In genomic region chr19:45340232-45340898, GRCh38 we compare ENCODE assay signal across 8 cellular contexts. TPM values are rescaled to one million over a fixed set of nuclear protein-coding genes. Genes with fewer than 3 reads are reported as not detected.
DNase-seq lines count a peak whose midpoint lies in the region; ATAC-seq, FAIRE-seq and TF ChIP-seq lines count a peak whose summit lies in the region.

Gene KLC3 (plus strand): TSS chr19:45340750. CDS start chr19:45345542, 4,792 bp downstream.

- peak; percentile 69 for ATAC-seq in GM23338
- peak; percentile 56 for ATAC-seq in RWPE2 (ENCODE audit: low read depth)
- no peak for ATAC-seq in GM21786 (IDR thresholded peaks at IDR 0.05; ENCODE audit: unreplicated experiment)

- H2BK5ac ChIP-seq in mesendoderm (ENCODE audit: low read length): no peak within 1 kb of the TSS

- no peak within 1 kb of the TSS for H2BK15ac ChIP-seq in mesendoderm (replicated peaks; ENCODE audit: low read depth)

- H3K9ac ChIP-seq in mesendoderm (ENCODE audit: low read length): peak within 1 kb of the TSS; percentile 54

- H3K36me3 Mint-ChIP-seq in GM23338 (ENCODE audit: low read depth) (peaks cover 3% of the 10 kb centered on the region; the same call in 1 of the 3 replicates), MCF 10A (ENCODE audit: insufficient read depth, unreplicated experiment) (no peaks in the 10 kb centered on the region)

- H3K27ac ChIP-seq in GM23338 (ENCODE audit: low read depth) (no peak within 1 kb of the TSS), RWPE2 (ENCODE audit: poor library complexity, severe bottlenecking) (peak within 1 kb of the TSS; percentile 20), mesendoderm (ENCODE audit: low read depth, low read length) (no peak within 1 kb of the TSS), SJCRH30 (no peak within 1 kb of the TSS)

- H3K4me1 Mint-ChIP-seq in GM23338 (peaks cover 2% of the 10 kb centered on the region; the same call in 1 of the 3 replicates), MCF 10A (ENCODE audit: insufficient read depth, unreplicated experiment) (peaks cover 5% of the 10 kb centered on the region)

- no peaks in the 10 kb centered on the region for H4K20me1 ChIP-seq in GM23338 (replicated peaks; ENCODE audit: insufficient read depth)

- DNase-seq in GM23338 (ENCODE audit: low spot score): peak; percentile 67
- no peak for DNase-seq in RWPE2 (ENCODE audit: low spot score)
- DNase-seq in MCF 10A (ENCODE audit: unreplicated experiment): peak; percentile 47
- peak; percentile 43 for DNase-seq in mesendoderm
- DNase-seq in urothelium cell line (ENCODE audit: low spot score): peak; percentile 81
- no peak for DNase-seq in occipital lobe (lab: John Stamatoyannopoulos, UW)
- no peak for DNase-seq in SJCRH30

- H3K79me2 ChIP-seq in GM23338 (replicated peaks; ENCODE audit: insufficient read depth) (no peaks in the 10 kb centered on the region), mesendoderm (ENCODE audit: control insufficient read depth, insufficient read depth, low read length) (no peaks in the 10 kb centered on the region)

- no CpG with 5 or more reads among the region's 50 CpGs for WGBS in mesendoderm (ENCODE audit: extremely low coverage, insufficient coverage, low lambda C conversion rate)

- no peak for TF ChIP-seq CTCF in GM23338 (conservative IDR thresholded peaks at IDR 0.05; ENCODE audit: low read depth in 2 of 2)
- TF ChIP-seq CTCF in RWPE2 (IDR thresholded peaks at IDR 0.05; ENCODE audit: poor library complexity, severe bottlenecking): no peak
- no peak for TF ChIP-seq CTCF in MCF 10A (IDR thresholded peaks at IDR 0.05; ENCODE audit: unreplicated experiment)

- H3K27me3 Mint-ChIP-seq in GM23338 (ENCODE audit: insufficient read depth, low read depth, poor library complexity) (peaks cover 13% of the 10 kb centered on the region), MCF 10A (ENCODE audit: insufficient read depth, unreplicated experiment) (no peaks in the 10 kb centered on the region)

- FAIRE-seq in urothelium cell line (lab: Jason Lieb, UNC): no peak

- peak within 1 kb of the TSS; percentile 97 for H2AFZ ChIP-seq in GM23338

- H3K9me2 ChIP-seq in GM23338 (ENCODE audit: insufficient read depth): no peaks in the 10 kb centered on the region

- H3K4me3 Mint-ChIP-seq in GM23338 (peak within 1 kb of the TSS; percentile 69), MCF 10A (ENCODE audit: unreplicated experiment) (no peak within 1 kb of the TSS)

- H3K56ac ChIP-seq in mesendoderm (ENCODE audit: low read length): peak within 1 kb of the TSS; percentile 56

- BruUV-seq in MCF 10A (replicated peaks; lab: Mats Ljungman, UMichigan): no TSS peak

- H4K8ac ChIP-seq in mesendoderm (ENCODE audit: low read depth, low read length): no peak within 1 kb of the TSS

- no peak within 1 kb of the TSS for H3K23ac ChIP-seq in mesendoderm (ENCODE audit: low read length)

- H3K9me3 ChIP-seq in RWPE2 (ENCODE audit: severe bottlenecking) (no peaks in the 10 kb centered on the region), SJCRH30 (replicated peaks) (no peaks in the 10 kb centered on the region)

- H3K27ac Mint-ChIP-seq in GM23338 (no peak within 1 kb of the TSS), MCF 10A (ENCODE audit: low read depth, unreplicated experiment) (no peak within 1 kb of the TSS)

- H3K18ac ChIP-seq in mesendoderm (ENCODE audit: low read length): no peak within 1 kb of the TSS

- POLR2A ChIA-PET in MCF 10A (lab: Yijun Ruan, JAX): no interaction called here

- no peak within 1 kb of the TSS for H3K4ac ChIP-seq in mesendoderm (ENCODE audit: low read depth, low read length)

- H3K4me2 ChIP-seq in GM23338: peak within 1 kb of the TSS; percentile 83
- H3K4me2 ChIP-seq in mesendoderm (ENCODE audit: low read length): peak within 1 kb of the TSS; percentile 36

- intact Hi-C loops in MCF 10A (cut with micrococcal nuclease): no loop called here

- CTCF ChIA-PET in MCF 10A (lab: Yijun Ruan, JAX): no interaction called here

- H3K4me1 ChIP-seq in GM23338 (ENCODE audit: insufficient read depth) (no peaks in the 10 kb centered on the region), RWPE2 (ENCODE audit: insufficient read depth, poor library complexity, severe bottlenecking) (peaks cover 7% of the 10 kb centered on the region), mesendoderm (ENCODE audit: control insufficient read depth, low read depth, low read length) (no peaks in the 10 kb centered on the region), SJCRH30 (no peaks in the 10 kb centered on the region)

- H3K79me1 ChIP-seq in mesendoderm (ENCODE audit: low read length): no peaks in the 10 kb centered on the region

- H3K4me3 ChIP-seq in GM23338: peak within 1 kb of the TSS; percentile 80
- H3K4me3 ChIP-seq in RWPE2 (ENCODE audit: severe bottlenecking): peak within 1 kb of the TSS; percentile 66
- H3K4me3 ChIP-seq in mesendoderm (ENCODE audit: low read length): peak within 1 kb of the TSS; percentile 23
- H3K4me3 ChIP-seq in SJCRH30: no peak within 1 kb of the TSS

- H3F3A ChIP-seq in GM23338 (replicated peaks; ENCODE audit: low read depth): peaks cover 12% of the 10 kb centered on the region; the same call in 1 of the 2 replicates

- H3K36me3 ChIP-seq in GM23338 (ENCODE audit: insufficient read depth) (no peaks in the 10 kb centered on the region), RWPE2 (ENCODE audit: low read depth) (no peaks in the 10 kb centered on the region), mesendoderm (ENCODE audit: control insufficient read depth, insufficient read depth, low read length) (no peaks in the 10 kb centered on the region), SJCRH30 (no peaks in the 10 kb centered on the region)

- H3K27me3 ChIP-seq in GM23338 (ENCODE audit: insufficient read depth) (peaks cover 27% of the 10 kb centered on the region), RWPE2 (ENCODE audit: insufficient read depth, poor library complexity, severe bottlenecking) (no peaks in the 10 kb centered on the region), mesendoderm (ENCODE audit: insufficient read depth, low read length, poor library complexity) (no peaks in the 10 kb centered on the region), SJCRH30 (0 out of 2 replicates have a peak, but pooled peaks cover 3% of the 10 kb centered on the region)

- H4K5ac ChIP-seq in mesendoderm (ENCODE audit: low read length): no peak within 1 kb of the TSS

- no peak within 1 kb of the TSS for H2AK5ac ChIP-seq in mesendoderm (ENCODE audit: low read length)

- no peaks in the 10 kb centered on the region for H3K9me3 Mint-ChIP-seq in GM23338
- no peaks in the 10 kb centered on the region for H3K9me3 Mint-ChIP-seq in MCF 10A (ENCODE audit: unreplicated experiment)

- no peak within 1 kb of the TSS for H2BK120ac ChIP-seq in mesendoderm (ENCODE audit: low read depth, low read length)

TF ChIP-seq in GM23338, 12 proteins besides CTCF, POLR2A, EP300 and RAD21:
- TF ChIP-seq EZH2 (IDR thresholded peaks at IDR 0.05; ENCODE audit: low read depth, unreplicated experiment) (no peak), POLR2AphosphoS5 (IDR thresholded peaks at IDR 0.05; ENCODE audit: low read depth) (peak; percentile 57; the same call in 1 of the 2 replicates), EZH2phosphoT487 (IDR thresholded peaks at IDR 0.05; ENCODE audit: unreplicated experiment) (no peak), ETS1 (IDR thresholded peaks at IDR 0.05) (no peak)
TF ChIP-seq in GM23338: peak in this region for 1.

RNA-seq across cellular contexts. Expression of gene KLC3, which starts in this region (rescaled TPM):
- total RNA-seq in GM23338 (2014; rRNA removed; shearing (Covaris generic)): 4.2 and 6.4 TPM in 2 replicates
- polyA plus RNA-seq in GM23338 (2016; fragmentation: Nextera tagmentation; extraction: Ambion mirVana): 2.8 and 3.1 TPM in 2 replicates
- 3.9 TPM in 2 replicates for total RNA-seq in MCF 10A (2022)
- polyA plus RNA-seq in mesendoderm (2013, experiment 1 of 2): 1.1 TPM
- 1.3 TPM for polyA plus RNA-seq in mesendoderm (2013, experiment 2 of 2)
- total RNA-seq in occipital lobe: 0.16 TPM
- not detected in 2 replicates for total RNA-seq in SJCRH30 (2014; rRNA removed; shearing (Covaris generic))

Comparison
In these comparisons a context has a peak if more than half of its experiments do, and no peak if none do; other contexts are left out.
1. DNase-seq: peak in GM23338 (single experiment), MCF 10A (single experiment), mesendoderm (single experiment) and urothelium cell line (single experiment); none in RWPE2 (single experiment), occipital lobe (single experiment) and SJCRH30 (0 of 2).